In the genomic region with DNA sequence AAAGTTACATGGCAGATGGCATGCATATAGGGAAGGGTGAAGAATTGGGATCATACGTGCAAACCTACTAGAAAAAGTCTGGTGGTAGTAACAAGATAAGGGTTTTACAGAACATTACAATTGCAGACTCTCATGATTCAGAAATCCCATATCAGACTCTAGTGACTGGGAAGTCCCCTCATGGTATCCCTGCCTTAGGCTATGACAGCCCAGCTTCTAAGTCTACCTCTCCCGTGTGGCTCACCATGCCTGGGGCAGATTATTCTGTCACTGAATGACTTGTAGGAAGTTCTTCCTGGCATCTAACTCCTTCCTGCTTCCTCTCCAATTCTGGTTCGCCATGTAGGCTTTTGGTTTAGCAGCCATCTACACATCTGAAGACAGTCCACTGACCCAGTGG, we compare ENCODE assay signal across 29 cellular contexts. TPM values are rescaled to one million over a fixed set of nuclear protein-coding genes. Genes with fewer than 3 reads are reported as not detected.
DNase-seq lines count a peak whose midpoint lies in the region; TF ChIP-seq lines count a peak whose summit lies in the region.
"Had no signal": no experiment of that assay in that cellular context is flagged by ENCODE, and none has a peak within 500 bp of the region (broad histone marks: within the 10 kb centered on the region; RNA-seq: fewer than 3 reads in every experiment).

No MANE protein-coding gene starts in this region.

- H3K4me2 ChIP-seq in trophoblast cell (ENCODE audit: low read length): no peak overlapping the region
- H3K4me2 ChIP-seq: BLaER1 had no signal

- no peak for TF ChIP-seq EP300 in esophagus muscularis mucosa (IDR thresholded peaks at IDR 0.05)

- no peak overlapping the region for H2AFZ ChIP-seq in trophoblast cell (ENCODE audit: insufficient read depth, low read length, poor library complexity)

- H3K4ac ChIP-seq in trophoblast cell (ENCODE audit: low read depth, low read length): no peak overlapping the region

- H4K91ac ChIP-seq in trophoblast cell (ENCODE audit: low read depth, low read length): no peak overlapping the region

- intact Hi-C loops in esophagus muscularis mucosa (cut with DNase I): no loop called here
- intact Hi-C loops in prostate gland (cut with DNase I): no loop called here

- no peak overlapping the region for H4K8ac ChIP-seq in trophoblast cell (ENCODE audit: low read depth, low read length)

- no peak overlapping the region for H2AK5ac ChIP-seq in trophoblast cell (ENCODE audit: low read length)

- H3K4me3 ChIP-seq in epithelial cell of esophagus (ENCODE audit: low read length) (no peak overlapping the region), esophagus muscularis mucosa (no peak overlapping the region), trophoblast cell (ENCODE audit: low read depth, low read length) (no peak overlapping the region), prostate gland (no peak overlapping the region)
- H3K4me3 ChIP-seq: BLaER1, GM12878 had no signal

- no peaks in the 10 kb centered on the region for H3K79me1 ChIP-seq in trophoblast cell (ENCODE audit: low read length)

- H4K12ac ChIP-seq in trophoblast cell (ENCODE audit: low read depth, low read length): no peak overlapping the region

- no peaks in the 10 kb centered on the region for H3K79me2 ChIP-seq in trophoblast cell (ENCODE audit: control insufficient read depth, insufficient read depth, low read length, poor library complexity)

- TF ChIP-seq CTCF in epithelial cell of esophagus (IDR thresholded peaks at IDR 0.05; ENCODE audit: insufficient read depth, low read depth, low read length, missing control alignments): no peak
- no peak for TF ChIP-seq CTCF in esophagus muscularis mucosa (IDR thresholded peaks at IDR 0.05)
- no peak for TF ChIP-seq CTCF in prostate gland (IDR thresholded peaks at IDR 0.05)

- H3K23ac ChIP-seq in trophoblast cell (ENCODE audit: low read length): no peak overlapping the region

- DNase-seq in epithelial cell of esophagus (ENCODE audit: low read depth) (peak; percentile 29), esophagus muscularis mucosa (ENCODE audit: extremely low spot score) (peak; percentile 70), islet precursor cell (peak; percentile 37), trophoblast cell (peak; percentile 99 to 100), ureter (ENCODE audit: low spot score) (no peak), KG1 (lab: John Stamatoyannopoulos, UW) (no peak), HCEC 1CT (no peak), prostate gland (ENCODE audit: low spot score) (no peak)
- DNase-seq: 8988T; ACHN; BE2C; C1 segment of cervical spinal cord; CD4-positive, alpha-beta memory T cell; CD4-positive, CD25-positive, alpha-beta regulatory T cell; CD8-positive, alpha-beta memory T cell; COR-L47; DMS 273 treated with DMSO at 0.1 percent for 48 hours; DMS153; DMS53; DMS79; DND-41; EL; GDM1 had no signal

- no peak overlapping the region for H2BK12ac ChIP-seq in trophoblast cell (ENCODE audit: low read length)

- no peak overlapping the region for H3K14ac ChIP-seq in trophoblast cell (ENCODE audit: low read length)

- H2BK5ac ChIP-seq in trophoblast cell (ENCODE audit: low read depth, low read length, poor library complexity): no peak overlapping the region

- H3K36me3 ChIP-seq in esophagus muscularis mucosa (no peaks in the 10 kb centered on the region), trophoblast cell (ENCODE audit: control insufficient read depth in 1 of 2, insufficient read depth in 2 of 2, low read length in 2 of 2) (no peaks in the 10 kb centered on the region), prostate gland (no peaks in the 10 kb centered on the region)
- H3K36me3 ChIP-seq: BE2C, BLaER1 had no signal

- H3K18ac ChIP-seq in trophoblast cell (ENCODE audit: low read length): no peak overlapping the region

- H3K27me3 ChIP-seq in esophagus muscularis mucosa (peaks cover 0 to 43% (median 0%) of the 10 kb centered on the region in 4 donors), trophoblast cell (ENCODE audit: insufficient read depth, low read length) (peaks cover 6% of the 10 kb centered on the region), prostate gland (replicated peaks; ENCODE audit: insufficient read depth) (no peaks in the 10 kb centered on the region)
- H3K27me3 ChIP-seq: BE2C had no signal

- WGBS in esophagus muscularis mucosa: 81% methylated on average over 3 of the region's 3 CpGs
- no CpG with 5 or more reads among the region's 3 CpGs for WGBS in trophoblast cell (ENCODE audit: extremely low coverage, insufficient coverage, insufficient read length)
- WGBS in prostate gland: 87% methylated on average over 3 of the region's 3 CpGs

- no peaks in the 10 kb centered on the region for H3K9me3 ChIP-seq in esophagus muscularis mucosa
- H3K9me3 ChIP-seq in trophoblast cell (ENCODE audit: insufficient read depth, low read depth, low read length): no peaks in the 10 kb centered on the region
- H3K9me3 ChIP-seq in prostate gland: no peaks in the 10 kb centered on the region
- H3K9me3 ChIP-seq: BE2C, BLaER1 had no signal

- no peak overlapping the region for H3K27ac ChIP-seq in esophagus muscularis mucosa (replicated peaks in 1 of 4)
- H3K27ac ChIP-seq in trophoblast cell (ENCODE audit: low read depth, low read length): no peak overlapping the region
- no peak overlapping the region for H3K27ac ChIP-seq in prostate gland
- H3K27ac ChIP-seq: BLaER1 had no signal

- H2BK120ac ChIP-seq in trophoblast cell (ENCODE audit: insufficient read depth, low read length, poor library complexity): no peak overlapping the region

- TF ChIP-seq POLR2A in esophagus muscularis mucosa (IDR thresholded peaks at IDR 0.05; ENCODE audit: low read depth) (no peak), prostate gland (IDR thresholded peaks at IDR 0.05) (no peak)

- H3K4me1 ChIP-seq in esophagus muscularis mucosa (no peaks in the 10 kb centered on the region), trophoblast cell (ENCODE audit: control insufficient read depth in 1 of 2, insufficient read depth in 2 of 2, low read length in 2 of 2) (no peaks in the 10 kb centered on the region), prostate gland (replicated peaks) (no peaks in the 10 kb centered on the region)
- H3K4me1 ChIP-seq: BE2C had no signal

- no peak overlapping the region for H3K9ac ChIP-seq in trophoblast cell (ENCODE audit: low read length)
- H3K9ac ChIP-seq: BLaER1 had no signal

RNA-seq across cellular contexts. Expression of a gene that starts 5.7 kb away (rescaled TPM):
- total RNA-seq in esophagus muscularis mucosa: not detected
- 0.01 and 0.03 TPM in 2 replicates for polyA plus RNA-seq in trophoblast cell (2013)
- 4.1 TPM for total RNA-seq in ureter
- total RNA-seq in prostate gland: 1 to 10 TPM; 3.6 to 6.9 TPM
- total RNA-seq: A673; CD4-positive, alpha-beta memory T cell; CD4-positive, CD25-positive, alpha-beta regulatory T cell; CD8-positive, alpha-beta memory T cell; G401; GM12878 had no signal
- polyA plus RNA-seq: AG04450; CD14-positive monocyte; CD4-positive, alpha-beta memory T cell; CD4-positive, CD25-positive, alpha-beta regulatory T cell; CD8-positive, alpha-beta memory T cell; GM12878 had no signal

Comparison
In these comparisons a context has a peak if more than half of its experiments do, and no peak if none do; other contexts are left out.
1. DNase-seq: peak in epithelial cell of esophagus (single experiment), esophagus muscularis mucosa (single experiment), islet precursor cell (single experiment) and trophoblast cell (2 of 2); none in ureter (single experiment), KG1 (single experiment), HCEC 1CT (single experiment) and prostate gland (single experiment).